8 cellular contexts compared by ENCODE assay signal in genomic region chr6:75081047-75081446, GRCh38.
"Had no signal": no experiment of that assay in that cellular context is flagged by ENCODE, and none has a peak within 500 bp of the region (broad histone marks: within the 10 kb centered on the region; RNA-seq: fewer than 3 reads in every experiment).

No MANE protein-coding gene starts in this region.

- H3K9me3 ChIP-seq: HAP-1 had no signal

- H3K9ac ChIP-seq: GM23248 had no signal

- DNase-seq: GM23248, GOT3, H7, KBM-7 had no signal

- H3K4me3 Mint-ChIP-seq: IgD-negative memory B cell had no signal

- H3K4me3 ChIP-seq: GM23248, HAP-1 had no signal

- H3K27ac ChIP-seq: GM23248 had no signal

- ATAC-seq: HCT116, HepG2 had no signal

- H3K36me3 ChIP-seq: HAP-1 had no signal

- FAIRE-seq: HepG2 had no signal
